In the genomic region with DNA sequence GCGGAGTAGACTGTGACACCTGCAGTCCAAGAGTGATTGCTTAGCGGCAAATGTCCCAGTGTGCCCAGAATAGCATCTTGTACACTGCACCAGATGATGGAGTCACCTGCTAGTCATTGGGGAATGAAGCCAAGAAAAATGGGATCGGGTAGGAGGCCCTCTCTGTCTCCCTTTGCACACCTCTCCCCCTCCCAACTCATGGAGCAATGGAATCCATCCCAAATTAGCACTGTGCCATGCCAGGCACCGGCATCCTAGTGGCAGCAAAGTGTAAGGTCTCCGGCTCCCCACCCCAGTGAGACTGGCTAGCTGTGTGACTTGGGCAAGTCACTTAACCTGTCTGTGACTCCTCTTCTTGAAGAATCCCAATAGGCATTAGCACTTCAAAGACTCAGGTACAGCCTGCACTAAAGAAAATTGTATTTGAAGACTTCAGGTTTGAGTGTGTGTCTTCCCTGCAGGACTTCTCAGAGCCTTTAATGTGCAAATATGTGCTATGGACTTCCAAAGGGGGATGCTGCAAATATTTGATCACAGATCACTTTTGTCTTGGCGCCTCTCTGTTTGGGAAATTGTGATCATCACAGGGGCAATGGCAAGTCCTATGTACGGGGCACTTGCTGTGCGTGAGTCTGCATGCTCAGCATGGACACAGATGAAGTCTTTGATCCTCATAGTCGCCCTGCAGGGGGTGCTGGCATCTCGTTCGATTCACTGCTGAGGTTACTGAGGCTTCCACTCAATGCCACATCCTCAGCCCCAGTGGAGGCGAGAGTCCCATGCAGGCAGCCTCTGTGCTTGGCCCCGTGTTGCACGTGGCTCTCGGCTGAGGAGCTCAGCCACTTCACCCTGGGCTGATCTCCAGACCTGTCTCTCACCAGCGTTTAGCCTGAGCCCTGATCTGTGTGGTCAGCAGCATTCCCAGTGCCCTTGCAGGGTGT, we compare ENCODE assay signal across 3 cellular contexts.
TF ChIP-seq lines count a peak whose summit lies in the region.

No MANE protein-coding gene starts in this region.

TF ChIP-seq in SK-N-SH, 30 proteins besides CTCF, POLR2A, EP300 and RAD21:
- TF ChIP-seq, protein P1, sequence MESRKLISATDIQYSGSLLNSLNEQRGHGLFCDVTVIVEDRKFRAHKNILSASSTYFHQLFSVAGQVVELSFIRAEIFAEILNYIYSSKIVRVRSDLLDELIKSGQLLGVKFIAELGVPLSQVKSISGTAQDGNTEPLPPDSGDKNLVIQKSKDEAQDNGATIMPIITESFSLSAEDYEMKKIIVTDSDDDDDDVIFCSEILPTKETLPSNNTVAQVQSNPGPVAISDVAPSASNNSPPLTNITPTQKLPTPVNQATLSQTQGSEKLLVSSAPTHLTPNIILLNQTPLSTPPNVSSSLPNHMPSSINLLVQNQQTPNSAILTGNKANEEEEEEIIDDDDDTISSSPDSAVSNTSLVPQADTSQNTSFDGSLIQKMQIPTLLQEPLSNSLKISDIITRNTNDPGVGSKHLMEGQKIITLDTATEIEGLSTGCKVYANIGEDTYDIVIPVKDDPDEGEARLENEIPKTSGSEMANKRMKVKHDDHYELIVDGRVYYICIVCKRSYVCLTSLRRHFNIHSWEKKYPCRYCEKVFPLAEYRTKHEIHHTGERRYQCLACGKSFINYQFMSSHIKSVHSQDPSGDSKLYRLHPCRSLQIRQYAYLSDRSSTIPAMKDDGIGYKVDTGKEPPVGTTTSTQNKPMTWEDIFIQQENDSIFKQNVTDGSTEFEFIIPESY (IDR thresholded peaks at IDR 0.05; ENCODE audit: borderline replicate concordance, low read depth) = no peak
- TF ChIP-seq FOSL2 (IDR thresholded peaks at IDR 0.05; ENCODE audit: borderline replicate concordance, low read depth) (no peak), FOXM1 (IDR thresholded peaks at IDR 0.05; ENCODE audit: low read depth) (no peak), GATA2 (CRISPR knock-in tag; IDR thresholded peaks at IDR 0.05) (no peak), MEF2A (IDR thresholded peaks at IDR 0.05; ENCODE audit: borderline replicate concordance, low read depth) (no peak), RFX5 (IDR thresholded peaks at IDR 0.05; ENCODE audit: low read length) (no peak), POLR2AphosphoS5 (IDR thresholded peaks at IDR 0.05; ENCODE audit: low read depth, low read length) (no peak)
- TF ChIP-seq, protein P2, sequence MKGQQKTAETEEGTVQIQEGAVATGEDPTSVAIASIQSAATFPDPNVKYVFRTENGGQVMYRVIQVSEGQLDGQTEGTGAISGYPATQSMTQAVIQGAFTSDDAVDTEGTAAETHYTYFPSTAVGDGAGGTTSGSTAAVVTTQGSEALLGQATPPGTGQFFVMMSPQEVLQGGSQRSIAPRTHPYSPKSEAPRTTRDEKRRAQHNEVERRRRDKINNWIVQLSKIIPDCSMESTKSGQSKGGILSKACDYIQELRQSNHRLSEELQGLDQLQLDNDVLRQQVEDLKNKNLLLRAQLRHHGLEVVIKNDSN (IDR thresholded peaks at IDR 0.05; ENCODE audit: borderline replicate concordance, low read depth) = no peak

TF ChIP-seq in SK-N-SH treated with all-trans-retinoic acid at 6 μM for 48 hours, 23 proteins besides CTCF, POLR2A, EP300 and RAD21:
- TF ChIP-seq BACH2 (CRISPR knock-in tag; IDR thresholded peaks at IDR 0.05; ENCODE audit: borderline replicate concordance) (no peak), OSR1 (CRISPR knock-in tag; IDR thresholded peaks at IDR 0.05) (no peak), GLIS3 (CRISPR knock-in tag; IDR thresholded peaks at IDR 0.05) (no peak), SNAI2 (CRISPR knock-in tag; IDR thresholded peaks at IDR 0.05) (no peak), ISL1 (CRISPR knock-in tag; IDR thresholded peaks at IDR 0.05) (no peak), ARNTL (CRISPR knock-in tag; IDR thresholded peaks at IDR 0.05; ENCODE audit: borderline replicate concordance, low read depth) (no peak), PPARA (CRISPR knock-in tag; IDR thresholded peaks at IDR 0.05; ENCODE audit: borderline replicate concordance) (no peak), RARB (CRISPR knock-in tag; IDR thresholded peaks at IDR 0.05) (no peak), ZFP3 (CRISPR knock-in tag; IDR thresholded peaks at IDR 0.05) (no peak), ZNF8 (CRISPR knock-in tag; IDR thresholded peaks at IDR 0.05) (no peak), ZNF70 (CRISPR knock-in tag; IDR thresholded peaks at IDR 0.05) (no peak), ZNF565 (CRISPR knock-in tag; conservative IDR thresholded peaks at IDR 0.05; ENCODE audit: low read depth) (no peak), ZFP30 (CRISPR knock-in tag; IDR thresholded peaks at IDR 0.05) (no peak)
- TF ChIP-seq, protein P3, sequence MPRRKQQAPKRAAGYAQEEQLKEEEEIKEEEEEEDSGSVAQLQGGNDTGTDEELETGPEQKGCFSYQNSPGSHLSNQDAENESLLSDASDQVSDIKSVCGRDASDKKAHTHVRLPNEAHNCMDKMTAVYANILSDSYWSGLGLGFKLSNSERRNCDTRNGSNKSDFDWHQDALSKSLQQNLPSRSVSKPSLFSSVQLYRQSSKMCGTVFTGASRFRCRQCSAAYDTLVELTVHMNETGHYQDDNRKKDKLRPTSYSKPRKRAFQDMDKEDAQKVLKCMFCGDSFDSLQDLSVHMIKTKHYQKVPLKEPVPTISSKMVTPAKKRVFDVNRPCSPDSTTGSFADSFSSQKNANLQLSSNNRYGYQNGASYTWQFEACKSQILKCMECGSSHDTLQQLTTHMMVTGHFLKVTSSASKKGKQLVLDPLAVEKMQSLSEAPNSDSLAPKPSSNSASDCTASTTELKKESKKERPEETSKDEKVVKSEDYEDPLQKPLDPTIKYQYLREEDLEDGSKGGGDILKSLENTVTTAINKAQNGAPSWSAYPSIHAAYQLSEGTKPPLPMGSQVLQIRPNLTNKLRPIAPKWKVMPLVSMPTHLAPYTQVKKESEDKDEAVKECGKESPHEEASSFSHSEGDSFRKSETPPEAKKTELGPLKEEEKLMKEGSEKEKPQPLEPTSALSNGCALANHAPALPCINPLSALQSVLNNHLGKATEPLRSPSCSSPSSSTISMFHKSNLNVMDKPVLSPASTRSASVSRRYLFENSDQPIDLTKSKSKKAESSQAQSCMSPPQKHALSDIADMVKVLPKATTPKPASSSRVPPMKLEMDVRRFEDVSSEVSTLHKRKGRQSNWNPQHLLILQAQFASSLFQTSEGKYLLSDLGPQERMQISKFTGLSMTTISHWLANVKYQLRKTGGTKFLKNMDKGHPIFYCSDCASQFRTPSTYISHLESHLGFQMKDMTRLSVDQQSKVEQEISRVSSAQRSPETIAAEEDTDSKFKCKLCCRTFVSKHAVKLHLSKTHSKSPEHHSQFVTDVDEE (CRISPR knock-in tag; IDR thresholded peaks at IDR 0.05) = no peak
- TF ChIP-seq, protein P4, sequence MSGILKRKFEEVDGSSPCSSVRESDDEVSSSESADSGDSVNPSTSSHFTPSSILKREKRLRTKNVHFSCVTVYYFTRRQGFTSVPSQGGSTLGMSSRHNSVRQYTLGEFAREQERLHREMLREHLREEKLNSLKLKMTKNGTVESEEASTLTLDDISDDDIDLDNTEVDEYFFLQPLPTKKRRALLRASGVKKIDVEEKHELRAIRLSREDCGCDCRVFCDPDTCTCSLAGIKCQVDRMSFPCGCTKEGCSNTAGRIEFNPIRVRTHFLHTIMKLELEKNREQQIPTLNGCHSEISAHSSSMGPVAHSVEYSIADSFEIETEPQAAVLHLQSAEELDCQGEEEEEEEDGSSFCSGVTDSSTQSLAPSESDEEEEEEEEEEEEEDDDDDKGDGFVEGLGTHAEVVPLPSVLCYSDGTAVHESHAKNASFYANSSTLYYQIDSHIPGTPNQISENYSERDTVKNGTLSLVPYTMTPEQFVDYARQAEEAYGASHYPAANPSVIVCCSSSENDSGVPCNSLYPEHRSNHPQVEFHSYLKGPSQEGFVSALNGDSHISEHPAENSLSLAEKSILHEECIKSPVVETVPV (CRISPR knock-in tag; IDR thresholded peaks at IDR 0.05) = no peak
- TF ChIP-seq, protein P5, sequence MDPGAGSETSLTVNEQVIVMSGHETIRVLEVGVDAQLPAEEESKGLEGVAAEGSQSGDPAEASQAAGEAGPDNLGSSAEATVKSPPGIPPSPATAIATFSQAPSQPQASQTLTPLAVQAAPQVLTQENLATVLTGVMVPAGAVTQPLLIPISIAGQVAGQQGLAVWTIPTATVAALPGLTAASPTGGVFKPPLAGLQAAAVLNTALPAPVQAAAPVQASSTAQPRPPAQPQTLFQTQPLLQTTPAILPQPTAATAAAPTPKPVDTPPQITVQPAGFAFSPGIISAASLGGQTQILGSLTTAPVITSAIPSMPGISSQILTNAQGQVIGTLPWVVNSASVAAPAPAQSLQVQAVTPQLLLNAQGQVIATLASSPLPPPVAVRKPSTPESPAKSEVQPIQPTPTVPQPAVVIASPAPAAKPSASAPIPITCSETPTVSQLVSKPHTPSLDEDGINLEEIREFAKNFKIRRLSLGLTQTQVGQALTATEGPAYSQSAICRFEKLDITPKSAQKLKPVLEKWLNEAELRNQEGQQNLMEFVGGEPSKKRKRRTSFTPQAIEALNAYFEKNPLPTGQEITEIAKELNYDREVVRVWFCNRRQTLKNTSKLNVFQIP (CRISPR knock-in tag; IDR thresholded peaks at IDR 0.05; ENCODE audit: borderline replicate concordance, low read depth) = no peak

TF ChIP-seq in HCT116, 20 proteins besides CTCF, POLR2A, EP300 and RAD21:
- TF ChIP-seq TCF7L2 (IDR thresholded peaks at IDR 0.05; ENCODE audit: borderline replicate concordance, extremely low read depth, insufficient read depth, insufficient read length) (peak; percentile 52), SP1 (IDR thresholded peaks at IDR 0.05; ENCODE audit: low read depth) (no peak), ZFX (IDR thresholded peaks at IDR 0.05) (no peak)
- TF ChIP-seq, protein P1 (IDR thresholded peaks at IDR 0.05; ENCODE audit: extremely low read depth, insufficient replicate concordance, low read length) = no peak
